11 cellular contexts compared by ENCODE assay signal in the genomic region with DNA sequence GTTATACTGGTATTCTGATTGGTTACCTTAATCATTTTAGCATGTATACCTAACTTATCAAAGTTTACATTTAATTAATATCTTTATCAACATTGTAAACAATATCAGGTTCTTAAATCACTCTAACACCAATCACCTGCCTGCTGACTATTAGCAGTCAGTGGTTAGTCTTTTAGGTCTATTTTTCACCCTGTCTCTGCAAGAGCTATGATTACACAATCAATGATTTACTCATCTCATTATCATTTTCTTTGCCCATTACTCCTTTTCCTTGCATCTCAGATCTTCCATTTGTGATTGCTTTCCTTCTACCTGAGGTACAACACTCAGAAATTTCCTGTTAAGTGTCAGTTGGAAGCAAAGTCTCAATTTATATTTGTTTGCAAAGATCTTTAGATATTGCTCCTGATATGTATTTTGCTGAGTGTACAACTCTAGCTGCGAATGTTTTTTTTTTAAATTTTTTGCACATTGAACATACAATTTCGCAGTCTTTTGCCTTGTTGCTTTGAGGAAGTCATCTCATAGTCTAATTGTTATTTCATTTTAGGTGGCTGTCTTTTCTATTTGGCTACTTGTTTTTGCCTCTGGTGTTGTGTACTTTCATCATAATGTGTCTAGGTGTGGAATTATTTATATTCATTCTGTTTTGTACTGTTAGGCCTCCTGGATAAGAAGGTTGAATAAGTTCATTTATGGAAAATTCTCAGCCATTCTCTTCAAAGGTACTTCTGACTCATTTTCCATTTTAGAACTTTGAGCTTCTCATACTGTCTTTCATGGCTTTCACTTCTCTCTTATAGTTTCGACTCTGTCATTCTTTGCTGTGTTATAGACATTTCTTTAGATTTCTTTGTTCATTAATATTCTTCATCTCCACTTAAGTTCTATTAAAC.
DNase-seq lines count a peak whose midpoint lies in the region; ATAC-seq, FAIRE-seq and TF ChIP-seq lines count a peak whose summit lies in the region.
"Had no signal": no experiment of that assay in that cellular context is flagged by ENCODE, and none has a peak within 500 bp of the region (broad histone marks: within the 10 kb centered on the region; RNA-seq: fewer than 3 reads in every experiment).

No MANE protein-coding gene starts in this region.

- DNase-seq in NOMO-1 (lab: John Stamatoyannopoulos, UW; ENCODE audit: unreplicated experiment in 2 of 2) = peak; percentile 6 to 78
- DNase-seq in NCI-H526 treated with DMSO at 0.1 percent for 48 hours (lab: John Stamatoyannopoulos, UW) = no peak
- no peak for DNase-seq in NCI-H774 (lab: John Stamatoyannopoulos, UW)
- DNase-seq in frontal cortex (ENCODE audit: low spot score in 2 of 2) = no peak
- DNase-seq in D721Med (ENCODE audit: insufficient read length, low spot score) = no peak
- DNase-seq: activated CD8-positive, alpha-beta memory T cell treated with anti-CD3 and anti-CD28 coated beads, Interleukin-2, amount 50 U/mL, for 48 hours; NCI-H446 treated with DMSO at 0.1 percent for 48 hours; ovary had no signal

- FAIRE-seq in frontal cortex (lab: Jason Lieb, UNC) = no peak
- FAIRE-seq in D721Med (lab: Jason Lieb, UNC) = no peak

- TF ChIP-seq CTCF in D721Med (IDR thresholded peaks at IDR 0.05; ENCODE audit: insufficient read depth, missing control alignments) = no peak

- ATAC-seq in GM18508 (IDR thresholded peaks at IDR 0.05; ENCODE audit: insufficient read depth, unreplicated experiment) (peak; percentile 91), GM21423 (IDR thresholded peaks at IDR 0.05; ENCODE audit: unreplicated experiment) (peak; percentile 93), HG03045 (IDR thresholded peaks at IDR 0.05; ENCODE audit: unreplicated experiment) (peak; percentile 93)

Comparison
In these comparisons a context has a peak if more than half of its experiments do, and no peak if none do; other contexts are left out.
1. DNase-seq: peak in NOMO-1 (2 of 2); none in NCI-H526 treated with DMSO at 0.1 percent for 48 hours (single experiment), NCI-H774 (single experiment), frontal cortex (0 of 2) and D721Med (single experiment).
2. Peak in every context shown above with its lines, with median percentiles within 50 percentile points of each other: ATAC-seq.